Comparison of ENCODE assay signal across 8 cellular contexts in the genomic region with DNA sequence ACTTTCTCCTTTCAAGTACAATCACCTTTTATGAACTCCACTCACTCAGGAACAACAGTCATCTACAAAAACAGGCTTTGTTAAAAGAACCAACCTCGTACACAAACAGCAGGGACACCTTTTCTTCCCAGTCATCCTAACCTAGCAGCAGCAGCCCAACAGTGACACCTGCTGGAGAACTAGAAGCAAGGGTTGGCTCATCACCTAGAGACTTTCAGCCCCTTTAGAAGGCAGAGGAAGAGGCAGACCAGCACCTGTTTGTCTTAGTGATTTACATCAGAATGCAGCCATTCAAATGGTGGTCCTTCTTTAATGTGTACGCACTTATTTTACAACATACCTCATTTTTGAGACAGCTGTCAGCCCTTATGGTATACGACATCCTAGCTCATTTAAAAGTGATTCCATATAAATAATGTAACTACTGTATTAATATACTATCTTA. TPM values are rescaled to one million over a fixed set of nuclear protein-coding genes. Genes with fewer than 3 reads are reported as not detected.
DNase-seq lines count a peak whose midpoint lies in the region; ATAC-seq and TF ChIP-seq lines count a peak whose summit lies in the region.

No MANE protein-coding gene starts in this region.

- H3K36me3 ChIP-seq in cardiac muscle cell, result peaks cover 13% of the 10 kb centered on the region

- peaks cover 26% of the 10 kb centered on the region for H3K4me1 Mint-ChIP-seq in activated naive CD8-positive, alpha-beta T cell treated with anti-CD3 and anti-CD28 coated beads for 36 hours
- H3K4me1 Mint-ChIP-seq in progenitor cell of endocrine pancreas (ENCODE audit: low read depth), result peaks cover 22% of the 10 kb centered on the region

- POLR2A ChIA-PET in AG04450 (lab: Yijun Ruan, JAX), result no interaction called here

- no peak overlapping the region for H3K4me3 Mint-ChIP-seq in activated naive CD8-positive, alpha-beta T cell treated with anti-CD3 and anti-CD28 coated beads for 36 hours
- H3K4me3 Mint-ChIP-seq in progenitor cell of endocrine pancreas (ENCODE audit: low read depth), result no peak overlapping the region

- H3K4me3 ChIP-seq in AG04450 (ENCODE audit: low read depth, low read length) (no peak overlapping the region), cardiac muscle cell (no peak overlapping the region)

- peak; percentile 61 for DNase-seq in AG04450 (ENCODE audit: low read depth, low spot score)
- peak; percentile 80 for DNase-seq in NCI-H128 (lab: John Stamatoyannopoulos, UW; ENCODE audit: unreplicated experiment)
- peak; percentile 54 for DNase-seq in activated naive CD8-positive, alpha-beta T cell treated with anti-CD3 and anti-CD28 coated beads for 36 hours
- peak; percentile 82 to 83 for DNase-seq in cardiac muscle cell (ENCODE audit: low read depth in 1 of 2, low spot score in 1 of 2)
- DNase-seq in progenitor cell of endocrine pancreas (ENCODE audit: low spot score, unreplicated experiment), result peak; percentile 45

- TF ChIP-seq CTCF in AG04450 (IDR thresholded peaks at IDR 0.05; ENCODE audit: low read depth, low read length) (peak; percentile 99), cardiac muscle cell (IDR thresholded peaks at IDR 0.05; ENCODE audit: low read depth, low read length) (peak; percentile 98), progenitor cell of endocrine pancreas (IDR thresholded peaks at IDR 0.05; ENCODE audit: unreplicated experiment) (peak; percentile 91)

- no peaks in the 10 kb centered on the region for H3K27me3 Mint-ChIP-seq in activated naive CD8-positive, alpha-beta T cell treated with anti-CD3 and anti-CD28 coated beads for 36 hours
- H3K27me3 Mint-ChIP-seq in progenitor cell of endocrine pancreas, result no peaks in the 10 kb centered on the region

- H3K27ac ChIP-seq in AG04450 (ENCODE audit: low read depth, low read length) (no peak overlapping the region), cardiac muscle cell (no peak overlapping the region)

- no peak overlapping the region for H3K27ac Mint-ChIP-seq in activated naive CD8-positive, alpha-beta T cell treated with anti-CD3 and anti-CD28 coated beads for 36 hours
- peak overlapping the region; percentile 88 for H3K27ac Mint-ChIP-seq in progenitor cell of endocrine pancreas

- peaks cover 10% of the 10 kb centered on the region for H3K4me1 ChIP-seq in cardiac muscle cell (ENCODE audit: low read depth)

- H3K27me3 ChIP-seq in AG04450 (ENCODE audit: control insufficient read depth, insufficient read depth, low read length) (no peaks in the 10 kb centered on the region), cardiac muscle cell (no peaks in the 10 kb centered on the region)

- H3K36me3 Mint-ChIP-seq in activated naive CD8-positive, alpha-beta T cell treated with anti-CD3 and anti-CD28 coated beads for 36 hours, result peaks cover 3% of the 10 kb centered on the region
- peaks cover 1% of the 10 kb centered on the region for H3K36me3 Mint-ChIP-seq in progenitor cell of endocrine pancreas (ENCODE audit: insufficient read depth)

- CTCF ChIA-PET in AG04450 (lab: Charles Lee), result interaction anchor here (0.6 to 5.4 kb wide), 14 partner anchors 9 to 177 kb away, joined by 3 to 36 read pairs (median 4); a partner anchor contains a TSS

- H3K9me3 ChIP-seq in AG04450 (ENCODE audit: control insufficient read depth, insufficient read depth, low read length), result no peaks in the 10 kb centered on the region
- no peaks in the 10 kb centered on the region for H3K9me3 ChIP-seq in cardiac muscle cell (ENCODE audit: low read depth)

- peak; percentile 52 for ATAC-seq in GM19035 (IDR thresholded peaks at IDR 0.05; ENCODE audit: unreplicated experiment)
- peak; percentile 96 for ATAC-seq in SK-N-SH treated with all-trans-retinoic acid at 6 μM for 48 hours
- ATAC-seq in HG03045 (IDR thresholded peaks at IDR 0.05; ENCODE audit: unreplicated experiment), result no peak

- H3K9me3 Mint-ChIP-seq in activated naive CD8-positive, alpha-beta T cell treated with anti-CD3 and anti-CD28 coated beads for 36 hours, result no peaks in the 10 kb centered on the region
- no peaks in the 10 kb centered on the region for H3K9me3 Mint-ChIP-seq in progenitor cell of endocrine pancreas (ENCODE audit: low read depth)

TF ChIP-seq in SK-N-SH treated with all-trans-retinoic acid at 6 μM for 48 hours, 23 proteins besides CTCF, POLR2A, EP300 and RAD21:
- TF ChIP-seq BACH2 (CRISPR knock-in tag; IDR thresholded peaks at IDR 0.05; ENCODE audit: borderline replicate concordance), result no peak
- TF ChIP-seq, protein P1, sequence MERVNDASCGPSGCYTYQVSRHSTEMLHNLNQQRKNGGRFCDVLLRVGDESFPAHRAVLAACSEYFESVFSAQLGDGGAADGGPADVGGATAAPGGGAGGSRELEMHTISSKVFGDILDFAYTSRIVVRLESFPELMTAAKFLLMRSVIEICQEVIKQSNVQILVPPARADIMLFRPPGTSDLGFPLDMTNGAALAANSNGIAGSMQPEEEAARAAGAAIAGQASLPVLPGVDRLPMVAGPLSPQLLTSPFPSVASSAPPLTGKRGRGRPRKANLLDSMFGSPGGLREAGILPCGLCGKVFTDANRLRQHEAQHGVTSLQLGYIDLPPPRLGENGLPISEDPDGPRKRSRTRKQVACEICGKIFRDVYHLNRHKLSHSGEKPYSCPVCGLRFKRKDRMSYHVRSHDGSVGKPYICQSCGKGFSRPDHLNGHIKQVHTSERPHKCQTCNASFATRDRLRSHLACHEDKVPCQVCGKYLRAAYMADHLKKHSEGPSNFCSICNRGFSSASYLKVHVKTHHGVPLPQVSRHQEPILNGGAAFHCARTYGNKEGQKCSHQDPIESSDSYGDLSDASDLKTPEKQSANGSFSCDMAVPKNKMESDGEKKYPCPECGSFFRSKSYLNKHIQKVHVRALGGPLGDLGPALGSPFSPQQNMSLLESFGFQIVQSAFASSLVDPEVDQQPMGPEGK (CRISPR knock-in tag; IDR thresholded peaks at IDR 0.05; ENCODE audit: borderline replicate concordance), result no peak
- peak; percentile 94 for TF ChIP-seq ZFP3 (CRISPR knock-in tag; IDR thresholded peaks at IDR 0.05)
- TF ChIP-seq, protein P2, sequence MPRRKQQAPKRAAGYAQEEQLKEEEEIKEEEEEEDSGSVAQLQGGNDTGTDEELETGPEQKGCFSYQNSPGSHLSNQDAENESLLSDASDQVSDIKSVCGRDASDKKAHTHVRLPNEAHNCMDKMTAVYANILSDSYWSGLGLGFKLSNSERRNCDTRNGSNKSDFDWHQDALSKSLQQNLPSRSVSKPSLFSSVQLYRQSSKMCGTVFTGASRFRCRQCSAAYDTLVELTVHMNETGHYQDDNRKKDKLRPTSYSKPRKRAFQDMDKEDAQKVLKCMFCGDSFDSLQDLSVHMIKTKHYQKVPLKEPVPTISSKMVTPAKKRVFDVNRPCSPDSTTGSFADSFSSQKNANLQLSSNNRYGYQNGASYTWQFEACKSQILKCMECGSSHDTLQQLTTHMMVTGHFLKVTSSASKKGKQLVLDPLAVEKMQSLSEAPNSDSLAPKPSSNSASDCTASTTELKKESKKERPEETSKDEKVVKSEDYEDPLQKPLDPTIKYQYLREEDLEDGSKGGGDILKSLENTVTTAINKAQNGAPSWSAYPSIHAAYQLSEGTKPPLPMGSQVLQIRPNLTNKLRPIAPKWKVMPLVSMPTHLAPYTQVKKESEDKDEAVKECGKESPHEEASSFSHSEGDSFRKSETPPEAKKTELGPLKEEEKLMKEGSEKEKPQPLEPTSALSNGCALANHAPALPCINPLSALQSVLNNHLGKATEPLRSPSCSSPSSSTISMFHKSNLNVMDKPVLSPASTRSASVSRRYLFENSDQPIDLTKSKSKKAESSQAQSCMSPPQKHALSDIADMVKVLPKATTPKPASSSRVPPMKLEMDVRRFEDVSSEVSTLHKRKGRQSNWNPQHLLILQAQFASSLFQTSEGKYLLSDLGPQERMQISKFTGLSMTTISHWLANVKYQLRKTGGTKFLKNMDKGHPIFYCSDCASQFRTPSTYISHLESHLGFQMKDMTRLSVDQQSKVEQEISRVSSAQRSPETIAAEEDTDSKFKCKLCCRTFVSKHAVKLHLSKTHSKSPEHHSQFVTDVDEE (CRISPR knock-in tag; IDR thresholded peaks at IDR 0.05), result no peak

RNA-seq across cellular contexts. Expression of a gene that starts 56.0 kb away (rescaled TPM):
- polyA plus RNA-seq in AG04450 (2011; rRNA removed) (12.2 and 12.8 TPM in 2 replicates), cardiac muscle cell (10.5 and 12.8 TPM in 2 replicates)
- 27.1 and 43.6 TPM in 2 replicates for polyA minus RNA-seq in AG04450 (2011; rRNA and poly(A)+ RNA removed)
- total RNA-seq in activated naive CD8-positive, alpha-beta T cell treated with anti-CD3 and anti-CD28 coated beads for 36 hours, result 10 to 100 TPM; 24.6 to 27.2 TPM
- total RNA-seq in cardiac muscle cell (27.7 and 52.7 TPM in 2 replicates), progenitor cell of endocrine pancreas (44.0 and 45.3 TPM in 2 replicates)
